Comparison of ENCODE assay signal across 9 cellular contexts in the genomic region with DNA sequence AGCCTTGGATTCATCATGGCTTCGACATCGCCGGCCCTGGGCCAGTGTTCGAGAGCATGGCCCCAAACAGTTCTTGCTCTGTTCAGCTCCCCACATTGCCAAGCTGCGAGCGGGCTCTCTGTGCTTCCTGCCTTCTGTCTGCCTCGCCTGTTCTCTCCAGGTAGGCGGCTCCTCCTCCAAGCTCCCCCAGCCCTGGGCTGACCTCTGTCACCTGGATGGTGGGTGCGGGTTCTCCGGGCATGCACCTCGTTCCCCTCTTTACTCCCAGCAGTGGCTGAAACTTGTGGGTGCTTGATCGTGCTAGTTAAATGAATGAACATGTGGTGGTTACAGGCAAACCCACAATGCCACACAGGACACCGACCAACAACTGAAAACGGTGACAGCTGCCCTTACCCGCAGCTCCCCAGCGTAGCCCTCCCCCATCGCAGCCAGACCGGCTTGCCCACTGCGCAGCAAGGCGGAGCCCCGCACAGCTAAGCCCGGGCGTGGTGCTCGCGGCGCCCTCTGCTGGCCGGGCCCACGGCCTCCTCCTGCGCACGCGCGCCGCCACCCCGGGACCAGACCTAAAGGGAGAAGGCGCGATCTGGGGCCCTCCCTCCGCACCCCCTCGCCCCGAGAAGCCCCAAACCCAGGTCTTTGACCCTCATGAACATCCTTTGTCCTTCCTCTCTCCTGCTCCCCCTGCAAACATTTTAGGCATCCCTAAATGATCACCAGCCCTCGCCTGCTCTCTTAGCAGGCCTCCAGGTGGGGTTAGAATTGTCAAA. TPM values are rescaled to one million over a fixed set of nuclear protein-coding genes. Genes with fewer than 3 reads are reported as not detected.
DNase-seq lines count a peak whose midpoint lies in the region; ATAC-seq, FAIRE-seq and TF ChIP-seq lines count a peak whose summit lies in the region.
"Had no signal": no experiment of that assay in that cellular context is flagged by ENCODE, and none has a peak within 500 bp of the region (broad histone marks: within the 10 kb centered on the region; RNA-seq: fewer than 3 reads in every experiment).

No MANE protein-coding gene starts in this region.

- peak overlapping the region; percentile 87 to 95 (median 89) for H3K4me3 Mint-ChIP-seq in CD8-positive, alpha-beta memory T cell
- peak overlapping the region; percentile 71 for H3K4me3 Mint-ChIP-seq in activated CD8-positive, alpha-beta memory T cell treated with anti-CD3 and anti-CD28 coated beads, Interleukin-2, amount 10 ng/mL, durations not matched to agents 7 days and 5 days
- peak overlapping the region; percentile 60 for H3K4me3 Mint-ChIP-seq in endodermal cell
- H3K4me3 Mint-ChIP-seq in mesothelial cell of epicardium = peak overlapping the region; percentile 70

- H3K36me3 ChIP-seq in CD8-positive, alpha-beta memory T cell (ENCODE audit: insufficient read depth, low read length) = no peaks in the 10 kb centered on the region
- H3K36me3 ChIP-seq in endodermal cell (ENCODE audit: control insufficient read depth, insufficient read depth, low read length) = no peaks in the 10 kb centered on the region

- H3K27ac Mint-ChIP-seq in CD8-positive, alpha-beta memory T cell = peak overlapping the region; percentile 91 to 100 (median 99)
- peak overlapping the region; percentile 94 for H3K27ac Mint-ChIP-seq in activated CD8-positive, alpha-beta memory T cell treated with anti-CD3 and anti-CD28 coated beads, Interleukin-2, amount 10 ng/mL, durations not matched to agents 7 days and 5 days
- H3K27ac Mint-ChIP-seq in endodermal cell (peak overlapping the region; percentile 74), mesothelial cell of epicardium (peak overlapping the region; percentile 89)

- no peaks in the 10 kb centered on the region for H3K36me3 Mint-ChIP-seq in CD8-positive, alpha-beta memory T cell
- no peaks in the 10 kb centered on the region for H3K36me3 Mint-ChIP-seq in activated CD8-positive, alpha-beta memory T cell treated with anti-CD3 and anti-CD28 coated beads, Interleukin-2, amount 10 ng/mL, durations not matched to agents 7 days and 5 days
- H3K36me3 Mint-ChIP-seq in endodermal cell (ENCODE audit: low read depth) = no peaks in the 10 kb centered on the region
- H3K36me3 Mint-ChIP-seq in mesothelial cell of epicardium = no peaks in the 10 kb centered on the region

- H3K27ac ChIP-seq in CD8-positive, alpha-beta memory T cell (ENCODE audit: low read depth, low read length) = peak overlapping the region; percentile 86
- H3K27ac ChIP-seq in endodermal cell (ENCODE audit: low read depth, low read length) = peak overlapping the region; percentile 53

- POLR2A ChIA-PET in CD8-positive, alpha-beta memory T cell (lab: Charles Lee) = interaction anchor here (0.7 to 5.0 kb wide), 6 partner anchors 13 to 847 kb away, joined by 3 to 104 read pairs (median 4); a partner anchor contains a TSS

- peak; percentile 86 to 91 (median 88) for DNase-seq in CD8-positive, alpha-beta memory T cell
- DNase-seq in HTR-8/SVneo (ENCODE audit: insufficient read length, low spot score) (peak; percentile 99), NOMO-1 (lab: John Stamatoyannopoulos, UW; ENCODE audit: unreplicated experiment in 2 of 2) (peak; percentile 74 to 84), endodermal cell (peak; percentile 98), mesothelial cell of epicardium (ENCODE audit: low spot score in 2 of 2, unreplicated experiment in 2 of 2) (peak; percentile 79 to 94)
- peak; percentile 92 for DNase-seq in activated CD8-positive, alpha-beta memory T cell treated with anti-CD3 and anti-CD28 coated beads, Interleukin-2, amount 10 ng/mL, durations not matched to agents 7 days and 5 days
- DNase-seq in stimulated activated CD8-positive, alpha-beta memory T cell treated with anti-CD3 and anti-CD28 coated beads, Interleukin-15, amount 100 ng/mL, for 4 hours (ENCODE audit: low read depth in 2 of 2) = peak; percentile 65 to 76

- no peak overlapping the region for H3K9ac ChIP-seq in endodermal cell (ENCODE audit: extremely low read depth, low read length, poor library complexity, severe bottlenecking)

- no peaks in the 10 kb centered on the region for H3K9me3 Mint-ChIP-seq in CD8-positive, alpha-beta memory T cell
- no peaks in the 10 kb centered on the region for H3K9me3 Mint-ChIP-seq in activated CD8-positive, alpha-beta memory T cell treated with anti-CD3 and anti-CD28 coated beads, Interleukin-2, amount 10 ng/mL, durations not matched to agents 7 days and 5 days (ENCODE audit: low read depth)
- H3K9me3 Mint-ChIP-seq in endodermal cell (no peaks in the 10 kb centered on the region), mesothelial cell of epicardium (no peaks in the 10 kb centered on the region)

- H3K9me3 ChIP-seq in CD8-positive, alpha-beta memory T cell (ENCODE audit: low read length) = no peaks in the 10 kb centered on the region
- no peaks in the 10 kb centered on the region for H3K9me3 ChIP-seq in endodermal cell (ENCODE audit: control insufficient read depth, low read length)

- CTCF ChIA-PET in CD8-positive, alpha-beta memory T cell (lab: Charles Lee) = interaction anchor here (0.7 to 13.9 kb wide), 22 partner anchors 9 to 1019 kb away, joined by 3 to 311 read pairs (median 4); a partner anchor contains a TSS
- CTCF ChIA-PET in activated CD8-positive, alpha-beta memory T cell treated with anti-CD3 and anti-CD28 coated beads, Interleukin-2, amount 10 ng/mL, durations not matched to agents 7 days and 5 days (lab: Charles Lee) = interaction anchor here (0.7 to 12.7 kb wide), 17 partner anchors 8 to 1019 kb away, joined by 3 to 558 read pairs (median 5); a partner anchor contains a TSS

- peak; percentile 56 for ATAC-seq in GM21360 (IDR thresholded peaks at IDR 0.05; ENCODE audit: unreplicated experiment)
- peak; percentile 89 for ATAC-seq in activated CD8-positive, alpha-beta memory T cell treated with anti-CD3 and anti-CD28 coated beads, Interleukin-2, amount 10 ng/mL, durations not matched to agents 7 days and 5 days

- H3K4me1 Mint-ChIP-seq in CD8-positive, alpha-beta memory T cell = peaks cover 19 to 29% (median 26%) of the 10 kb centered on the region in 3 donors
- H3K4me1 Mint-ChIP-seq in activated CD8-positive, alpha-beta memory T cell treated with anti-CD3 and anti-CD28 coated beads, Interleukin-2, amount 10 ng/mL, durations not matched to agents 7 days and 5 days = peaks cover 45% of the 10 kb centered on the region
- H3K4me1 Mint-ChIP-seq in endodermal cell (peaks cover 15% of the 10 kb centered on the region), mesothelial cell of epicardium (peaks cover 17% of the 10 kb centered on the region)

- no peaks in the 10 kb centered on the region for H3K27me3 Mint-ChIP-seq in CD8-positive, alpha-beta memory T cell
- H3K27me3 Mint-ChIP-seq in activated CD8-positive, alpha-beta memory T cell treated with anti-CD3 and anti-CD28 coated beads, Interleukin-2, amount 10 ng/mL, durations not matched to agents 7 days and 5 days = peaks cover 13% of the 10 kb centered on the region
- peaks cover 36% of the 10 kb centered on the region for H3K27me3 Mint-ChIP-seq in endodermal cell (ENCODE audit: insufficient read depth)
- H3K27me3 Mint-ChIP-seq in mesothelial cell of epicardium (ENCODE audit: low read depth) = no peaks in the 10 kb centered on the region

- H3K4me3 ChIP-seq in CD8-positive, alpha-beta memory T cell (ENCODE audit: low read length) = peak overlapping the region; percentile 78
- H3K4me3 ChIP-seq in endodermal cell (ENCODE audit: low read length) = peak overlapping the region; percentile 58

- H3K4me1 ChIP-seq in CD8-positive, alpha-beta memory T cell (ENCODE audit: insufficient read depth, low read length) = peaks cover 14% of the 10 kb centered on the region
- H3K4me1 ChIP-seq in endodermal cell (ENCODE audit: control insufficient read depth, insufficient read depth, low read length) = no peaks in the 10 kb centered on the region

- H3K27me3 ChIP-seq in CD8-positive, alpha-beta memory T cell (ENCODE audit: insufficient read depth, low read length, poor library complexity, severe bottlenecking) = no peaks in the 10 kb centered on the region
- peaks cover 23% of the 10 kb centered on the region for H3K27me3 ChIP-seq in endodermal cell (ENCODE audit: control insufficient read depth, insufficient read depth, low read length, poor library complexity, severe bottlenecking)

- TF ChIP-seq CTCF in endodermal cell (conservative IDR thresholded peaks at IDR 0.05) (peak; percentile 98), mesothelial cell of epicardium (IDR thresholded peaks at IDR 0.05; ENCODE audit: unreplicated experiment) (peak; percentile 92)

- peak; percentile 92 for FAIRE-seq in HTR-8/SVneo (lab: Jason Lieb, UNC)

- 25 to 43% methylated on average over 17 to 40 of the region's 40 CpGs for WGBS in endodermal cell (ENCODE audit: insufficient coverage in 1 of 2, insufficient read length in 1 of 2), 2 experiments

RNA-seq across cellular contexts. Expression of a gene that starts 22.9 kb away (rescaled TPM):
- total RNA-seq in CD8-positive, alpha-beta memory T cell = 1,000 to 10,000 TPM; 1,446 to 1,504 TPM
- 1,526 TPM for polyA plus RNA-seq in CD8-positive, alpha-beta memory T cell
- 100 to 1,000 TPM; 593 to 900 TPM for total RNA-seq in activated CD8-positive, alpha-beta memory T cell treated with anti-CD3 and anti-CD28 coated beads, Interleukin-2, amount 10 ng/mL, durations not matched to agents 7 days and 5 days
- 100 to 1,000 TPM; 526 to 573 TPM for total RNA-seq in endodermal cell
- polyA plus RNA-seq in endodermal cell (2013, experiment 1 of 2) = 718 TPM
- 619 TPM for polyA plus RNA-seq in endodermal cell (2013, experiment 2 of 2)
- total RNA-seq in mesothelial cell of epicardium = 600 to 610 TPM (median 606 TPM) in 3 replicates

RNA-seq across cellular contexts. Expression of a gene that starts 41.4 kb away (rescaled TPM):
- total RNA-seq in CD8-positive, alpha-beta memory T cell = under 1 TPM in 1 of 2 experiments, not detected in 1; 0.35 TPM
- polyA plus RNA-seq in CD8-positive, alpha-beta memory T cell = not detected
- total RNA-seq in activated CD8-positive, alpha-beta memory T cell treated with anti-CD3 and anti-CD28 coated beads, Interleukin-2, amount 10 ng/mL, durations not matched to agents 7 days and 5 days = under 1 TPM in 1 of 2 experiments, not detected in 1; 0.80 TPM
- total RNA-seq in endodermal cell (not detected), mesothelial cell of epicardium (221 to 238 TPM (median 232 TPM) in 3 replicates)
- polyA plus RNA-seq in endodermal cell (2013, experiment 1 of 2) = 0.36 TPM
- 0.62 TPM for polyA plus RNA-seq in endodermal cell (2013, experiment 2 of 2)

RNA-seq across cellular contexts. Expression of a gene that starts 46.4 kb away (rescaled TPM):
- not detected for total RNA-seq in CD8-positive, alpha-beta memory T cell
- polyA plus RNA-seq in CD8-positive, alpha-beta memory T cell = not detected
- not detected for total RNA-seq in activated CD8-positive, alpha-beta memory T cell treated with anti-CD3 and anti-CD28 coated beads, Interleukin-2, amount 10 ng/mL, durations not matched to agents 7 days and 5 days
- total RNA-seq in endodermal cell (not detected), mesothelial cell of epicardium (not detected in 3 replicates)
- polyA plus RNA-seq in endodermal cell (2013, experiment 1 of 2) = not detected
- polyA plus RNA-seq in endodermal cell (2013, experiment 2 of 2) = not detected
- total RNA-seq: glomerular endothelial cell had no signal

RNA-seq across cellular contexts. Expression of a gene that starts 53.2 kb away (rescaled TPM):
- not detected for total RNA-seq in CD8-positive, alpha-beta memory T cell
- polyA plus RNA-seq in CD8-positive, alpha-beta memory T cell = not detected
- total RNA-seq in activated CD8-positive, alpha-beta memory T cell treated with anti-CD3 and anti-CD28 coated beads, Interleukin-2, amount 10 ng/mL, durations not matched to agents 7 days and 5 days = not detected
- total RNA-seq in endodermal cell = not detected
- not detected for polyA plus RNA-seq in endodermal cell (2013, experiment 1 of 2)
- polyA plus RNA-seq in endodermal cell (2013, experiment 2 of 2) = not detected
- total RNA-seq in mesothelial cell of epicardium = 0.40 to 0.79 TPM (median 0.40 TPM) in 3 replicates
- total RNA-seq: glomerular endothelial cell had no signal

Comparison
In these comparisons a context has a peak if more than half of its experiments do, and no peak if none do; other contexts are left out.
1. Peak in every context shown above with its lines: DNase-seq, ATAC-seq, H3K4me3 ChIP-seq and H3K27ac ChIP-seq.
2. RNA of a gene that starts 41.4 kb away (total RNA-seq): 221 to 238 TPM in mesothelial cell of epicardium; 0.80 TPM in activated CD8-positive, alpha-beta memory T cell treated with anti-CD3 and anti-CD28 coated beads, Interleukin-2, amount 10 ng/mL, durations not matched to agents 7 days and 5 days, 0.35 TPM in CD8-positive, alpha-beta memory T cell and not detected in endodermal cell; every median in the first group is over 100 times any median in the second.